ENCODE assay signal across 1 cellular context in genomic region chr14:55111122-55111705, GRCh38.
TF ChIP-seq lines count a peak whose summit lies in the region.

No MANE protein-coding gene starts in this region.

TF ChIP-seq in WTC11, 78 proteins besides CTCF, POLR2A, EP300 and RAD21:
- TF ChIP-seq, protein P1, sequence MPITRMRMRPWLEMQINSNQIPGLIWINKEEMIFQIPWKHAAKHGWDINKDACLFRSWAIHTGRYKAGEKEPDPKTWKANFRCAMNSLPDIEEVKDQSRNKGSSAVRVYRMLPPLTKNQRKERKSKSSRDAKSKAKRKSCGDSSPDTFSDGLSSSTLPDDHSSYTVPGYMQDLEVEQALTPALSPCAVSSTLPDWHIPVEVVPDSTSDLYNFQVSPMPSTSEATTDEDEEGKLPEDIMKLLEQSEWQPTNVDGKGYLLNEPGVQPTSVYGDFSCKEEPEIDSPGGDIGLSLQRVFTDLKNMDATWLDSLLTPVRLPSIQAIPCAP (CRISPR knock-in tag; IDR thresholded peaks at IDR 0.05): no peak
- no peak for TF ChIP-seq ELF4 (CRISPR knock-in tag; IDR thresholded peaks at IDR 0.05; ENCODE audit: low read depth)
- TF ChIP-seq TEAD1 (CRISPR knock-in tag; IDR thresholded peaks at IDR 0.05): no peak
- TF ChIP-seq ZNF219 (CRISPR knock-in tag; IDR thresholded peaks at IDR 0.05; ENCODE audit: borderline replicate concordance): no peak
- TF ChIP-seq TCF7 (CRISPR knock-in tag; IDR thresholded peaks at IDR 0.05; ENCODE audit: low read depth): no peak
- TF ChIP-seq, protein P2, sequence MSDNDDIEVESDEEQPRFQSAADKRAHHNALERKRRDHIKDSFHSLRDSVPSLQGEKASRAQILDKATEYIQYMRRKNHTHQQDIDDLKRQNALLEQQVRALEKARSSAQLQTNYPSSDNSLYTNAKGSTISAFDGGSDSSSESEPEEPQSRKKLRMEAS (CRISPR knock-in tag; IDR thresholded peaks at IDR 0.05): no peak
- TF ChIP-seq ZNF121 (CRISPR knock-in tag; IDR thresholded peaks at IDR 0.05): no peak
TF ChIP-seq in WTC11: peak in this region for 0.
